ENCODE assay signal across 13 cellular contexts in genomic region chr10:117553171-117553814, GRCh38. TPM values are rescaled to one million over a fixed set of nuclear protein-coding genes. Genes with fewer than 3 reads are reported as not detected.
DNase-seq lines count a peak whose midpoint lies in the region; ATAC-seq and TF ChIP-seq lines count a peak whose summit lies in the region.
"Had no signal": no experiment of that assay in that cellular context is flagged by ENCODE, and none has a peak within 500 bp of the region (broad histone marks: within the 10 kb centered on the region; RNA-seq: fewer than 3 reads in every experiment).

No MANE protein-coding gene starts in this region.

- H3K79me2 ChIP-seq in GM23248 (ENCODE audit: insufficient read depth) = peaks cover 69% of the 10 kb centered on the region
- H3K79me2 ChIP-seq: parathyroid adenoma had no signal

- H3K9ac ChIP-seq in GM23248 = peak overlapping the region; percentile 82
- H3K9ac ChIP-seq: parathyroid adenoma had no signal

- H3K4me1 ChIP-seq in GM23248 (ENCODE audit: insufficient read depth) = peaks cover 18% of the 10 kb centered on the region
- H3K4me1 ChIP-seq: parathyroid adenoma had no signal

- TF ChIP-seq CTCF in kidney epithelial cell (IDR thresholded peaks at IDR 0.05; ENCODE audit: insufficient read depth, low read length, poor library complexity, severe bottlenecking) = peak; percentile 36

- no peak for ATAC-seq in HG03469 (IDR thresholded peaks at IDR 0.05; ENCODE audit: unreplicated experiment)

- WGBS in GM23248 (ENCODE audit: low coverage in 1 of 2, low lambda C conversion rate in 2 of 2, missing lambda C conversion rate in 2 of 2), 2 experiments = 1 to 2% methylated on average over 60 to 61 of the region's 63 CpGs

- H3F3A ChIP-seq in GM23248 (ENCODE audit: insufficient read depth) = no peaks in the 10 kb centered on the region

- H3K4me2 ChIP-seq in GM23248 (ENCODE audit: unreplicated experiment) = peak overlapping the region; percentile 83

- H3K4me3 ChIP-seq in GM23248 = peak overlapping the region; percentile 70
- peak overlapping the region; percentile 27 for H3K4me3 ChIP-seq in kidney epithelial cell (ENCODE audit: low read depth, low read length)
- H3K4me3 ChIP-seq in skin epidermis = peak overlapping the region in 6 of 7 experiments; percentile 2 to 27 (median 14)
- H3K4me3 ChIP-seq: Peyer's patch had no signal

- H4K20me1 ChIP-seq in GM23248 (ENCODE audit: insufficient read depth) = no peaks in the 10 kb centered on the region

- DNase-seq in GM23248 (peak; percentile 84), caudate nucleus (lab: John Stamatoyannopoulos, UW) (no peak), kidney epithelial cell (ENCODE audit: low read depth) (no peak), NCI-H82 treated with DMSO at 0.1 percent for 48 hours (lab: John Stamatoyannopoulos, UW; ENCODE audit: unreplicated experiment) (no peak), NCI-H1930 (lab: John Stamatoyannopoulos, UW) (no peak)
- no peak for DNase-seq in activated CD4-positive, alpha-beta T cell treated with anti-CD3 and anti-CD28 coated beads for 48 hours
- DNase-seq: activated naive CD4-positive, alpha-beta T cell treated with Interleukin-2 at 50 U/mL for 16 hours; CD8-positive, alpha-beta memory T cell had no signal

- in situ Hi-C loops in GM23248 (cut with MboI) = no loop called here

- H3K9me2 ChIP-seq in GM23248 (ENCODE audit: insufficient read depth) = no peaks in the 10 kb centered on the region

- H3K36me3 ChIP-seq in GM23248 (ENCODE audit: low read depth) = peaks cover 8% of the 10 kb centered on the region; the same call in 1 of the 2 replicates
- no peaks in the 10 kb centered on the region for H3K36me3 ChIP-seq in kidney epithelial cell (ENCODE audit: control insufficient read depth, insufficient read depth, low read length)
- H3K36me3 ChIP-seq: Peyer's patch had no signal

- no peaks in the 10 kb centered on the region for H3K27me3 ChIP-seq in GM23248 (replicated peaks; ENCODE audit: insufficient read depth)
- peaks cover 2% of the 10 kb centered on the region for H3K27me3 ChIP-seq in kidney epithelial cell (ENCODE audit: control insufficient read depth, insufficient read depth, low read length)

- H2AFZ ChIP-seq in GM23248 = peak overlapping the region; percentile 79
- H2AFZ ChIP-seq: parathyroid adenoma had no signal

- H3K27ac ChIP-seq in GM23248 (peak overlapping the region; percentile 82), caudate nucleus (ENCODE audit: low read depth, low read length) (peak overlapping the region; percentile 54), skin epidermis (peak overlapping the region in 3 of 21 experiments; percentile 10 to 77 (median 44))
- H3K27ac ChIP-seq: parathyroid adenoma, Peyer's patch had no signal

- H3K9me3 ChIP-seq in GM23248 (ENCODE audit: low read depth) = no peaks in the 10 kb centered on the region
- H3K9me3 ChIP-seq: Peyer's patch had no signal

RNA-seq across cellular contexts. Expression of gene EMX2, which starts 10.7 kb away (rescaled TPM):
- 13.4 and 16.3 TPM in 2 replicates for total RNA-seq in GM23248 (2014; rRNA removed; shearing (Covaris generic))
- polyA plus RNA-seq in GM23248 (2016; fragmentation: Nextera tagmentation; extraction: Ambion mirVana) = 12.8 and 13.2 TPM in 2 replicates
- 4.1 and 6.1 TPM in 2 replicates for total RNA-seq in kidney epithelial cell
- total RNA-seq: CD8-positive, alpha-beta memory T cell; lung microvascular endothelial cell; Peyer's patch had no signal
- polyA plus RNA-seq: CD8-positive, alpha-beta memory T cell had no signal

Comparison
In these comparisons a context has a peak if more than half of its experiments do, and no peak if none do; other contexts are left out.
1. H3K4me3 ChIP-seq: peak in every context shown above with its lines; median percentile 70 in GM23248; 27 in kidney epithelial cell; 14 in skin epidermis.